8 cellular contexts compared by ENCODE assay signal in the genomic region with DNA sequence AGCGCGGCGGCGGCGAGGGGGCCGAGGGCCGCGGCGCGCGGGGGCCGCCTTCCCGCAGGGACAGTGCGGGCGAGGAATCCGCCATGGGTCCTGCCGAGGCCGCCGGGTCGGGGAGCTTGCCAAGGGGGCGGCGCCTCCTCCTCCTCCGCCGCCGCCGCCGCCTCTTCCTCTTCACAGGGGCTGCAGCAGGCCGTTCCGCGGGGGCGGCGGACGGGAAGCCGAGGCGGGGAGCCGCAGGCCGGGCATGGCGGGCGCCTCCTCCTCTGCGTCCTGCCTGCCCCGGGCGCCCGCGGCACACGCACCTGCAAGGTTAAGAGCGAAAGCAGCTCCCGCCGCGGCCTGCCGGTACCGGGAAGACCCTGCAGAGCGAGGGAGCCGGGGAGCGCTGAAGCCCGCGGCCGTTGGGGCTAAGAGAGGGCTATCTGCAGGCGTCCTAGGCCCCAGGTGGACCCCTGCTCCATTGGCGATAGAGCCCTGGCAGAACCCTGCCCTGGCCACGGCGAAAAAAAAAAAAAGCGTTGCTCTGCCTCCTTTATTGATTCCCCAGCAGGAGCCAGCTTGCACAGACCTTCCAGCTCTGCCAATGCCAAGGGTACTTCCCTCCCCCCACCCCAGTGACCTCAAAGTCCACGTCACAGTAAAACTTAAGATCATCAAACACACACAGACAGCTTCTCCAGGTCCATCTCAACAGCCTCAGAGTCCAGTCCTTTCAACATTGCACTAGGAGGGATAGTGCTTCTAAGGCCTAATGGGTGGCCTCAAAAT. TPM values are rescaled to one million over a fixed set of nuclear protein-coding genes. Genes with fewer than 3 reads are reported as not detected.
A peak's percentile ranks its signal among the peaks of the same experiment; 100 is the strongest.
DNase-seq lines count a peak whose midpoint lies in the region; ATAC-seq and TF ChIP-seq lines count a peak whose summit lies in the region.

A gene with protein sequence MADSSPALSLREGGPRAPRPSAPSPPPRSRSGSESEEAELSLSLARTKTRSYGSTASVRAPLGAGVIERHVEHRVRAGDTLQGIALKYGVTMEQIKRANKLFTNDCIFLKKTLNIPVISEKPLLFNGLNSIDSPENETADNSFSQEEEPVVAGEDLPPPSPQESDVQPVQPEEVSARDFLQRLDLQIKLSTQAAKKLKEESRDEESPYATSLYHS (minus strand): TSS at position 118 of the 768 bp plus-strand sequence. CDS start 33 bp downstream, at position 85.

- intact Hi-C loops in left ventricle myocardium inferior (cut with micrococcal nuclease), result no loop called here

- no peaks in the 10 kb centered on the region for H3K9me2 ChIP-seq in SU-DHL-6 (replicated peaks; ENCODE audit: insufficient read depth, low read length)

- H3K9ac ChIP-seq in SU-DHL-6 (ENCODE audit: low read length), result peak within 1 kb of the TSS; percentile 54

- H3K9me3 ChIP-seq in SU-DHL-6 (ENCODE audit: insufficient read depth, low read length) (no peaks in the 10 kb centered on the region), left ventricle myocardium inferior (replicated peaks) (no peaks in the 10 kb centered on the region)

- TF ChIP-seq CTCF in SU-DHL-6 (IDR thresholded peaks at IDR 0.05; ENCODE audit: insufficient read depth, low read length, poor library complexity, severe bottlenecking) (no peak), left ventricle myocardium inferior (IDR thresholded peaks at IDR 0.05; ENCODE audit: borderline replicate concordance) (no peak), progenitor cell of endocrine pancreas (IDR thresholded peaks at IDR 0.05; ENCODE audit: unreplicated experiment) (no peak)

- peaks cover 55% of the 10 kb centered on the region for H3K27me3 Mint-ChIP-seq in progenitor cell of endocrine pancreas

- H4K20me1 ChIP-seq in SU-DHL-6 (ENCODE audit: low read depth, low read length), result no peaks in the 10 kb centered on the region

- no peaks in the 10 kb centered on the region for H3K36me3 Mint-ChIP-seq in progenitor cell of endocrine pancreas (ENCODE audit: insufficient read depth)

- H3F3A ChIP-seq in SU-DHL-6 (ENCODE audit: insufficient read depth), result peaks cover 6% of the 10 kb centered on the region

- H3K36me3 ChIP-seq in SU-DHL-6 (ENCODE audit: low read length), result no peaks in the 10 kb centered on the region
- H3K36me3 ChIP-seq in left ventricle myocardium inferior, result no peaks in the 10 kb centered on the region

- peak within 1 kb of the TSS; percentile 78 for H2AFZ ChIP-seq in SU-DHL-6 (ENCODE audit: low read depth, low read length, severe bottlenecking)

- no peaks in the 10 kb centered on the region for H3K27me3 ChIP-seq in SU-DHL-6 (ENCODE audit: low read length)
- no peaks in the 10 kb centered on the region for H3K27me3 ChIP-seq in left ventricle myocardium inferior (ENCODE audit: low read depth)

- H3K27ac Mint-ChIP-seq in progenitor cell of endocrine pancreas, result peak within 1 kb of the TSS; percentile 21

- H3K4me1 Mint-ChIP-seq in progenitor cell of endocrine pancreas (ENCODE audit: low read depth), result peaks cover 7% of the 10 kb centered on the region

- peak; percentile 41 for ATAC-seq in GM19395 (IDR thresholded peaks at IDR 0.05; ENCODE audit: unreplicated experiment)
- ATAC-seq in GM18873 (IDR thresholded peaks at IDR 0.05; ENCODE audit: low FRiP score, unreplicated experiment), result no peak

- DNase-seq in CD1c-positive myeloid dendritic cell (ENCODE audit: extremely low spot score), result peak; percentile 75
- peak; percentile 51 for DNase-seq in HT1080 (ENCODE audit: low read depth)
- peak; percentile 88 for DNase-seq in left ventricle myocardium inferior
- DNase-seq in progenitor cell of endocrine pancreas (ENCODE audit: low spot score, unreplicated experiment), result peak; percentile 17

- H3K27ac ChIP-seq in SU-DHL-6 (ENCODE audit: low read depth, low read length) (no peak within 1 kb of the TSS), adipose tissue (ENCODE audit: low read depth, low read length) (peak within 1 kb of the TSS; percentile 25), left ventricle myocardium inferior (replicated peaks) (peak within 1 kb of the TSS; percentile 92)

- H3K79me2 ChIP-seq in SU-DHL-6 (ENCODE audit: insufficient read depth, low read length), result no peaks in the 10 kb centered on the region

- H3K4me2 ChIP-seq in SU-DHL-6 (ENCODE audit: low read depth, low read length, poor library complexity, severe bottlenecking), result peak within 1 kb of the TSS; percentile 64

- H3K4me1 ChIP-seq in left ventricle myocardium inferior, result peaks cover 33% of the 10 kb centered on the region

- H3K9me3 Mint-ChIP-seq in progenitor cell of endocrine pancreas (ENCODE audit: low read depth), result no peaks in the 10 kb centered on the region

- WGBS in adipose tissue, 3 donors, result 0 to 1% (median 1%) methylated on average over 44 to 63 of the region's 63 CpGs

- H3K4me3 ChIP-seq in SU-DHL-6 (ENCODE audit: insufficient read depth, low read length, poor library complexity, severe bottlenecking) (peak within 1 kb of the TSS; percentile 56), left ventricle myocardium inferior (peak within 1 kb of the TSS; percentile 82)

- peak within 1 kb of the TSS; percentile 72 for H3K4me3 Mint-ChIP-seq in progenitor cell of endocrine pancreas (ENCODE audit: low read depth)

RNA-seq across cellular contexts. Expression of the gene that starts here (rescaled TPM):
- total RNA-seq in HT1080 (2014; rRNA removed; shearing (Covaris generic)), result 16.5 and 19.3 TPM in 2 replicates
- polyA plus RNA-seq in HT1080 (2015; cell fraction: cytosol; rRNA removed), result 13.7 and 14.0 TPM in 2 replicates
- 6.2 and 9.9 TPM in 2 replicates for polyA plus RNA-seq in HT1080 (2015; cell fraction: nucleus; rRNA removed)
- polyA plus RNA-seq in adipose tissue, result 10 to 100 TPM in 1 of 3 donors, 1 to 10 TPM in 2; 6.5 to 16.5 (median 6.5) TPM
- total RNA-seq in left ventricle myocardium inferior, result 4.2 TPM
- total RNA-seq in progenitor cell of endocrine pancreas, result 4.0 and 5.0 TPM in 2 replicates

Comparison
In these comparisons a context has a peak if more than half of its experiments do, and no peak if none do; other contexts are left out.
1. DNase-seq: peak in every context shown above with its lines; median percentile 88 in left ventricle myocardium inferior; 75 in CD1c-positive myeloid dendritic cell; 51 in HT1080; 17 in progenitor cell of endocrine pancreas.